In genomic region chr3:177802151-177802900, GRCh38 we compare ENCODE assay signal across 12 cellular contexts.
A peak's percentile ranks its signal among the peaks of the same experiment; 100 is the strongest.
DNase-seq lines count a peak whose midpoint lies in the region; ATAC-seq and TF ChIP-seq lines count a peak whose summit lies in the region.
"Had no signal": no experiment of that assay in that cellular context is flagged by ENCODE, and none has a peak within 500 bp of the region (broad histone marks: within the 10 kb centered on the region; RNA-seq: fewer than 3 reads in every experiment).

No MANE protein-coding gene starts in this region.

- no peak for TF ChIP-seq POLR2A in Peyer's patch (IDR thresholded peaks at IDR 0.05)

- ATAC-seq in GM19455 (IDR thresholded peaks at IDR 0.05; ENCODE audit: unreplicated experiment) (no peak), GM21447 (IDR thresholded peaks at IDR 0.05; ENCODE audit: unreplicated experiment) (no peak), HG03354 (IDR thresholded peaks at IDR 0.05; ENCODE audit: poor library complexity, severe bottlenecking, unreplicated experiment) (no peak)
- ATAC-seq: activated CD4-positive, CD25-positive, alpha-beta regulatory T cell treated with anti-CD3 and anti-CD28 coated beads, Interleukin-2, amount 50 U/mL, for 24 hours had no signal

- peak; percentile 89 for DNase-seq in DMS79 (lab: John Stamatoyannopoulos, UW)
- DNase-seq in NCI-H1694 (lab: John Stamatoyannopoulos, UW) = peak; percentile 29
- peak; percentile 74 for DNase-seq in adipocyte (ENCODE audit: low read depth)
- DNase-seq in neuronal stem cell (ENCODE audit: low spot score) = no peak
- DNase-seq in Peyer's patch = no peak
- DNase-seq: DND-41 had no signal

- no peaks in the 10 kb centered on the region for H3K9me3 ChIP-seq in adipocyte (ENCODE audit: control insufficient read depth, low read length)
- H3K9me3 ChIP-seq in neuronal stem cell (replicated peaks in 1 of 2; ENCODE audit: control insufficient read depth in 2 of 2, insufficient read depth in 1 of 2, low read depth in 1 of 2, low read length in 2 of 2) = no peaks in the 10 kb centered on the region
- H3K9me3 ChIP-seq in Peyer's patch = no peaks in the 10 kb centered on the region
- H3K9me3 ChIP-seq: vagina had no signal

- H2BK5ac ChIP-seq in neuronal stem cell (ENCODE audit: low read length) = no peak overlapping the region

- no peak overlapping the region for H2BK120ac ChIP-seq in neuronal stem cell (ENCODE audit: low read depth, low read length)

- no peak overlapping the region for H3K14ac ChIP-seq in neuronal stem cell (ENCODE audit: low read length)

- WGBS in neuronal stem cell (ENCODE audit: extremely low coverage in 2 of 2, insufficient read length in 2 of 2, insufficient replicate concordance in 1 of 2), 2 donors = no CpG with 5 or more reads among the region's 5 CpGs

- H2AK5ac ChIP-seq in neuronal stem cell (ENCODE audit: low read depth, low read length) = no peak overlapping the region

- no peak overlapping the region for H2BK12ac ChIP-seq in neuronal stem cell (ENCODE audit: low read length)

- H3K27ac ChIP-seq in neuronal stem cell (replicated peaks; ENCODE audit: low read length) (no peak overlapping the region), Peyer's patch (no peak overlapping the region)
- H3K27ac ChIP-seq: neural progenitor cell, vagina had no signal

- H4K8ac ChIP-seq in neuronal stem cell (ENCODE audit: low read depth, low read length) = no peak overlapping the region

- no peak for TF ChIP-seq CTCF in Peyer's patch (IDR thresholded peaks at IDR 0.05)

- peak overlapping the region; percentile 32 for H2AFZ ChIP-seq in neuronal stem cell (ENCODE audit: low read length)
- H2AFZ ChIP-seq: neural progenitor cell had no signal

- H3K9ac ChIP-seq in adipocyte (ENCODE audit: low read length) (no peak overlapping the region), neuronal stem cell (ENCODE audit: low read depth, low read length, poor library complexity) (no peak overlapping the region)
- H3K9ac ChIP-seq: neural progenitor cell had no signal

- no peak overlapping the region for H4K91ac ChIP-seq in neuronal stem cell (ENCODE audit: low read depth, low read length, poor library complexity)

- H2BK15ac ChIP-seq in neuronal stem cell (ENCODE audit: low read length) = no peak overlapping the region

- H3K4me1 ChIP-seq in adipocyte (ENCODE audit: control insufficient read depth, insufficient read depth, low read length) = peaks cover 14% of the 10 kb centered on the region
- H3K4me1 ChIP-seq in neuronal stem cell (ENCODE audit: control insufficient read depth in 2 of 2, insufficient read depth in 1 of 2, low read depth in 1 of 2, low read length in 2 of 2) = no peaks in the 10 kb centered on the region
- H3K4me1 ChIP-seq in Peyer's patch = no peaks in the 10 kb centered on the region
- H3K4me1 ChIP-seq: neural progenitor cell, vagina had no signal

- H3K4me2 ChIP-seq in neuronal stem cell (ENCODE audit: insufficient read depth, low read length, poor library complexity, severe bottlenecking) = no peak overlapping the region
- H3K4me2 ChIP-seq: neural progenitor cell had no signal

- no peak overlapping the region for H3K23ac ChIP-seq in neuronal stem cell (ENCODE audit: low read depth, low read length, poor library complexity)

- H3K27me3 ChIP-seq in adipocyte (replicated peaks; ENCODE audit: control insufficient read depth, insufficient read depth, low read length) = no peaks in the 10 kb centered on the region
- no peaks in the 10 kb centered on the region for H3K27me3 ChIP-seq in neuronal stem cell (ENCODE audit: control insufficient read depth in 3 of 3, insufficient read depth in 3 of 3, low read depth in 1 of 3, low read length in 3 of 3)
- no peaks in the 10 kb centered on the region for H3K27me3 ChIP-seq in Peyer's patch
- H3K27me3 ChIP-seq: neural progenitor cell, vagina had no signal

- H3K4me3 ChIP-seq in adipocyte (ENCODE audit: low read length) = no peak overlapping the region
- H3K4me3 ChIP-seq in neuronal stem cell (ENCODE audit: low read length in 2 of 2) = no peak overlapping the region
- no peak overlapping the region for H3K4me3 ChIP-seq in Peyer's patch
- H3K4me3 ChIP-seq: neural progenitor cell, vagina had no signal

- no peaks in the 10 kb centered on the region for H3K79me1 ChIP-seq in neuronal stem cell (ENCODE audit: low read depth, low read length)

- no peaks in the 10 kb centered on the region for H3K36me3 ChIP-seq in adipocyte (ENCODE audit: control insufficient read depth, insufficient read depth, low read length, severe bottlenecking)
- no peaks in the 10 kb centered on the region for H3K36me3 ChIP-seq in neuronal stem cell (replicated peaks in 1 of 2; ENCODE audit: control insufficient read depth in 2 of 2, insufficient read depth in 2 of 2, low read length in 2 of 2)
- H3K36me3 ChIP-seq in Peyer's patch = no peaks in the 10 kb centered on the region
- H3K36me3 ChIP-seq: neural progenitor cell, vagina had no signal

- H3K18ac ChIP-seq in neuronal stem cell (ENCODE audit: low read length) = no peak overlapping the region

- H3K4ac ChIP-seq in neuronal stem cell (ENCODE audit: low read length) = no peak overlapping the region

Comparison
In these comparisons a context has a peak if more than half of its experiments do, and no peak if none do; other contexts are left out.
1. DNase-seq: peak in DMS79 (single experiment), NCI-H1694 (single experiment) and adipocyte (single experiment); none in neuronal stem cell (single experiment) and Peyer's patch (0 of 3).